ENCODE assay signal across 8 cellular contexts in genomic region chr17:78421534-78422266, GRCh38. TPM values are rescaled to one million over a fixed set of nuclear protein-coding genes. Genes with fewer than 3 reads are reported as not detected.
DNase-seq lines count a peak whose midpoint lies in the region; ATAC-seq, FAIRE-seq and TF ChIP-seq lines count a peak whose summit lies in the region.

No MANE protein-coding gene starts in this region.

- POLR2A ChIA-PET in activated naive CD8-positive, alpha-beta T cell treated with anti-CD3 and anti-CD28 coated beads, Interleukin-2, amount 10 ng/mL, durations not matched to agents 7 days and 5 days (lab: Charles Lee): interaction anchor here (0.5 to 2.0 kb wide), 6 partner anchors 59 to 170 kb away, joined by 3 to 8 read pairs (median 3); partner anchors contain the start of gene SOCS3

- no peaks in the 10 kb centered on the region for H3K4me1 ChIP-seq in prostate gland (replicated peaks)

- H3K27me3 ChIP-seq in prostate gland (replicated peaks; ENCODE audit: insufficient read depth): no peaks in the 10 kb centered on the region

- H3K27me3 Mint-ChIP-seq in activated naive CD8-positive, alpha-beta T cell treated with anti-CD3 and anti-CD28 coated beads, Interleukin-2, amount 10 ng/mL, durations not matched to agents 7 days and 5 days: no peaks in the 10 kb centered on the region

- peak; percentile 88 to 98 (median 98) for TF ChIP-seq CTCF in prostate gland (IDR thresholded peaks at IDR 0.05)

- peaks cover 19% of the 10 kb centered on the region for H3K36me3 Mint-ChIP-seq in activated naive CD8-positive, alpha-beta T cell treated with anti-CD3 and anti-CD28 coated beads, Interleukin-2, amount 10 ng/mL, durations not matched to agents 7 days and 5 days

- FAIRE-seq in urothelium cell line (lab: Jason Lieb, UNC): no peak

- H3K4me3 Mint-ChIP-seq in activated naive CD8-positive, alpha-beta T cell treated with anti-CD3 and anti-CD28 coated beads, Interleukin-2, amount 10 ng/mL, durations not matched to agents 7 days and 5 days: no peak overlapping the region

- H3K9me3 ChIP-seq in prostate gland: no peaks in the 10 kb centered on the region

- peaks cover 0 to 5% of the 10 kb centered on the region in 2 donors for H3K36me3 ChIP-seq in prostate gland

- intact Hi-C loops in cardiac septum (cut with DNase I) (loop anchor here (2.0 to 5.0 kb wide), 4 partner anchors 61 to 309 kb away; partner anchors contain the start of gene SOCS3), prostate gland (cut with DNase I) (loop anchor here (2.0 to 5.0 kb wide), 3 partner anchors 59 to 171 kb away; partner anchors contain the start of gene SOCS3)

- no peak for TF ChIP-seq POLR2A in prostate gland (IDR thresholded peaks at IDR 0.05)

- H3K9me3 Mint-ChIP-seq in activated naive CD8-positive, alpha-beta T cell treated with anti-CD3 and anti-CD28 coated beads, Interleukin-2, amount 10 ng/mL, durations not matched to agents 7 days and 5 days: no peaks in the 10 kb centered on the region

- peak; percentile 79 for ATAC-seq in activated naive CD8-positive, alpha-beta T cell treated with anti-CD3 and anti-CD28 coated beads, Interleukin-2, amount 10 ng/mL, durations not matched to agents 7 days and 5 days (ENCODE audit: low read depth)
- no peak for ATAC-seq in HG02970 (IDR thresholded peaks at IDR 0.05; ENCODE audit: low FRiP score, unreplicated experiment)

- peaks cover 21% of the 10 kb centered on the region for H3K4me1 Mint-ChIP-seq in activated naive CD8-positive, alpha-beta T cell treated with anti-CD3 and anti-CD28 coated beads, Interleukin-2, amount 10 ng/mL, durations not matched to agents 7 days and 5 days

- WGBS in prostate gland: 56% methylated on average over 24 of the region's 24 CpGs

- H3K27ac Mint-ChIP-seq in activated naive CD8-positive, alpha-beta T cell treated with anti-CD3 and anti-CD28 coated beads, Interleukin-2, amount 10 ng/mL, durations not matched to agents 7 days and 5 days: peak overlapping the region; percentile 39

- no peak overlapping the region for H3K27ac ChIP-seq in prostate gland

- DNase-seq in EL: peak; percentile 68
- peak; percentile 57 for DNase-seq in LHCN-M2 (ENCODE audit: low read depth)
- DNase-seq in T follicular helper cell (ENCODE audit: low read depth): peak; percentile 63
- DNase-seq in activated naive CD8-positive, alpha-beta T cell treated with anti-CD3 and anti-CD28 coated beads, Interleukin-2, amount 10 ng/mL, durations not matched to agents 7 days and 5 days: peak; percentile 78
- DNase-seq in cardiac septum (ENCODE audit: low spot score): peak; percentile 93
- peak; percentile 69 for DNase-seq in prostate gland (ENCODE audit: low spot score)
- DNase-seq in urothelium cell line (ENCODE audit: low spot score): peak; percentile 89

- no peak overlapping the region for H3K4me3 ChIP-seq in prostate gland

RNA-seq across cellular contexts. Expression of gene PGS1, which starts 43.3 kb away (rescaled TPM):
- total RNA-seq in LHCN-M2 (2014; rRNA removed) (31.9 and 35.0 TPM in 2 replicates), cardiac septum (22.1 TPM), prostate gland (10 to 100 TPM; 29.2 to 57.4 TPM)
- 16.3 TPM for polyA plus RNA-seq in LHCN-M2 (2012)
- 10 to 100 TPM; 70.2 to 73.2 TPM for total RNA-seq in activated naive CD8-positive, alpha-beta T cell treated with anti-CD3 and anti-CD28 coated beads, Interleukin-2, amount 10 ng/mL, durations not matched to agents 7 days and 5 days
